21 cellular contexts compared by ENCODE assay signal in the genomic region with DNA sequence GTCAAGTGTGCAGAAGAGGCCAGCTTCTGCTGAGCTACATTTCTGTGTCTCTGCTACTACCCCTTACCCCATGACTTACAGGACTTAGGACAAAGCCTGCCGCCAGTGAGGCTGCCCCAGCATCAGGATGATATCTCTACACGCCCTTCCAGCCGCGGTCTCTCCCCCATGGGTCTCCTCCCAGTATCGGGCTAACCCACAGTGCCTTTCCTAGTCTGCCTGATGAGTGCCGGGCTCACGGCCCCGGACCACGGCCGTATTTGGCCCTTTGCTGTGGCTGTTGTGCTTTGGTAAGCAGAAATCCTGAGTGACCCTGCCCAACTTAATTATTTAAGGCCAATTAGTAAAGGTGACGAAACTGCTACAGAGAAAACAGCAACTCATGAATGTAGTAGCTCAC.
DNase-seq lines count a peak whose midpoint lies in the region; ATAC-seq and TF ChIP-seq lines count a peak whose summit lies in the region.
"Had no signal": no experiment of that assay in that cellular context is flagged by ENCODE, and none has a peak within 500 bp of the region (broad histone marks: within the 10 kb centered on the region; RNA-seq: fewer than 3 reads in every experiment).

No MANE protein-coding gene starts in this region.

- H3K4me1 ChIP-seq in left lung = peaks cover 13 to 55% of the 10 kb centered on the region in 2 donors
- H3K4me1 ChIP-seq in gastrocnemius medialis = peaks cover 17 to 24% of the 10 kb centered on the region in 2 donors

- H3K4me3 ChIP-seq in left lung (no peak overlapping the region), gastrocnemius medialis (no peak overlapping the region)
- H3K4me3 ChIP-seq: esophagus muscularis mucosa, GM23338, SJSA1, upper lobe of right lung had no signal

- in situ Hi-C loops in gastrocnemius medialis (cut with MboI; ENCODE audit: low sequenced_read_pairs in 4 of 4) = loop anchor here in 2 of 4 donors (5.0 to 25.0 kb wide), 2 partner anchors 167 to 172 kb away; a partner anchor contains a TSS

- H3K9me3 ChIP-seq in left lung (no peaks in the 10 kb centered on the region), gastrocnemius medialis (no peaks in the 10 kb centered on the region)
- H3K9me3 ChIP-seq: esophagus muscularis mucosa, SJSA1, upper lobe of right lung had no signal

- no peak overlapping the region for H3K4me3 Mint-ChIP-seq in activated T-helper 17 cell treated with anti-CD3 and anti-CD28 coated beads, Interleukin-2, amount 50 U/mL, for 72 hours
- no peak overlapping the region for H3K4me3 Mint-ChIP-seq in stimulated activated effector memory CD8-positive, alpha-beta T cell treated with anti-CD3 and anti-CD28 coated beads, Interleukin-12 subunit alpha, Interleukin-12 subunit beta, amount 100 ng/mL, for 72 hours
- H3K4me3 Mint-ChIP-seq: GM23338; memory B cell; naive thymus-derived CD8-positive, alpha-beta T cell; T-helper 17 cell had no signal

- no peak for ATAC-seq in activated T-helper 17 cell treated with anti-CD3 and anti-CD28 coated beads, Interleukin-2, amount 50 U/mL, for 72 hours (replicated peaks)
- ATAC-seq in left lung = no peak
- no peak for ATAC-seq in gastrocnemius medialis
- no peak for ATAC-seq in stimulated activated effector memory CD8-positive, alpha-beta T cell treated with anti-CD3 and anti-CD28 coated beads, Interleukin-12 subunit alpha, Interleukin-12 subunit beta, amount 100 ng/mL, for 72 hours
- ATAC-seq in HG03095 (IDR thresholded peaks at IDR 0.05; ENCODE audit: unreplicated experiment) = no peak
- ATAC-seq: activated CD4-positive, CD25-positive, alpha-beta regulatory T cell treated with anti-CD3 and anti-CD28 coated beads, Interleukin-2, amount 50 U/mL, for 24 hours; GM23338; naive thymus-derived CD8-positive, alpha-beta T cell; T-helper 17 cell; upper lobe of right lung had no signal

- TF ChIP-seq CTCF in C4-2B (conservative IDR thresholded peaks at IDR 0.05) = no peak
- no peak for TF ChIP-seq CTCF in left lung (IDR thresholded peaks at IDR 0.05)
- TF ChIP-seq CTCF in gastrocnemius medialis (IDR thresholded peaks at IDR 0.05 in 4 of 5, conservative IDR thresholded peaks at IDR 0.05 in 1 of 5) = no peak

- intact Hi-C loops in left lung (cut with DNase I) (no loop called here), gastrocnemius medialis (cut with DNase I; ENCODE audit: low total_unique reads) (no loop called here)

- H3K4me1 Mint-ChIP-seq in activated T-helper 17 cell treated with anti-CD3 and anti-CD28 coated beads, Interleukin-2, amount 50 U/mL, for 72 hours = peaks cover 12% of the 10 kb centered on the region
- H3K4me1 Mint-ChIP-seq in stimulated activated effector memory CD8-positive, alpha-beta T cell treated with anti-CD3 and anti-CD28 coated beads, Interleukin-12 subunit alpha, Interleukin-12 subunit beta, amount 100 ng/mL, for 72 hours = peaks cover 18% of the 10 kb centered on the region
- H3K4me1 Mint-ChIP-seq: GM23338 had no signal

- peaks cover 100% of the 10 kb centered on the region for H3K36me3 Mint-ChIP-seq in activated T-helper 17 cell treated with anti-CD3 and anti-CD28 coated beads, Interleukin-2, amount 50 U/mL, for 72 hours (ENCODE audit: low read depth)
- peaks cover 98% of the 10 kb centered on the region for H3K36me3 Mint-ChIP-seq in stimulated activated effector memory CD8-positive, alpha-beta T cell treated with anti-CD3 and anti-CD28 coated beads, Interleukin-12 subunit alpha, Interleukin-12 subunit beta, amount 100 ng/mL, for 72 hours

- H3K27me3 ChIP-seq in left lung (no peaks in the 10 kb centered on the region), gastrocnemius medialis (no peaks in the 10 kb centered on the region)
- H3K27me3 ChIP-seq: esophagus muscularis mucosa, SJSA1, upper lobe of right lung had no signal

- no peak for TF ChIP-seq POLR2A in gastrocnemius medialis (IDR thresholded peaks at IDR 0.05)

- peaks cover 6 to 98% of the 10 kb centered on the region in 2 donors for H3K36me3 ChIP-seq in left lung
- peaks cover 2 to 97% of the 10 kb centered on the region in 2 donors for H3K36me3 ChIP-seq in gastrocnemius medialis

- DNase-seq in left lung = no peak
- no peak for DNase-seq in gastrocnemius medialis
- DNase-seq in stimulated activated effector memory CD8-positive, alpha-beta T cell treated with anti-CD3 and anti-CD28 coated beads, Interleukin-12 subunit alpha, Interleukin-12 subunit beta, amount 100 ng/mL, for 72 hours (ENCODE audit: low spot score in 2 of 2) = no peak
- DNase-seq in NCI-H526 (lab: John Stamatoyannopoulos, UW) = no peak
- no peak for DNase-seq in SIG-M5 (lab: John Stamatoyannopoulos, UW)
- DNase-seq: activated CD8-positive, alpha-beta memory T cell treated with anti-CD3 and anti-CD28 coated beads for 24 hours; COR-L47; EL; glutamatergic neuron; NCI-H2029; T-helper 17 cell; upper lobe of right lung had no signal

- no peaks in the 10 kb centered on the region for H3K27me3 Mint-ChIP-seq in activated T-helper 17 cell treated with anti-CD3 and anti-CD28 coated beads, Interleukin-2, amount 50 U/mL, for 72 hours
- H3K27me3 Mint-ChIP-seq: memory B cell; naive thymus-derived CD8-positive, alpha-beta T cell; T-helper 17 cell had no signal

- peak overlapping the region; percentile 17 for H3K27ac Mint-ChIP-seq in activated T-helper 17 cell treated with anti-CD3 and anti-CD28 coated beads, Interleukin-2, amount 50 U/mL, for 72 hours
- H3K27ac Mint-ChIP-seq in stimulated activated effector memory CD8-positive, alpha-beta T cell treated with anti-CD3 and anti-CD28 coated beads, Interleukin-12 subunit alpha, Interleukin-12 subunit beta, amount 100 ng/mL, for 72 hours = no peak overlapping the region
- H3K27ac Mint-ChIP-seq: GM23338, memory B cell had no signal

- no peaks in the 10 kb centered on the region for H3K9me3 Mint-ChIP-seq in activated T-helper 17 cell treated with anti-CD3 and anti-CD28 coated beads, Interleukin-2, amount 50 U/mL, for 72 hours
- no peaks in the 10 kb centered on the region for H3K9me3 Mint-ChIP-seq in stimulated activated effector memory CD8-positive, alpha-beta T cell treated with anti-CD3 and anti-CD28 coated beads, Interleukin-12 subunit alpha, Interleukin-12 subunit beta, amount 100 ng/mL, for 72 hours
- H3K9me3 Mint-ChIP-seq: GM23338; memory B cell; naive thymus-derived CD8-positive, alpha-beta T cell had no signal

- H3K27ac ChIP-seq in C4-2B = peak overlapping the region; percentile 86
- peak overlapping the region; percentile 74 to 92 for H3K27ac ChIP-seq in left lung
- H3K27ac ChIP-seq in gastrocnemius medialis = peak overlapping the region in 3 of 4 donors; percentile 46 to 69 (median 55)
- H3K27ac ChIP-seq: upper lobe of right lung had no signal
